9 cellular contexts compared by ENCODE assay signal in the genomic region with DNA sequence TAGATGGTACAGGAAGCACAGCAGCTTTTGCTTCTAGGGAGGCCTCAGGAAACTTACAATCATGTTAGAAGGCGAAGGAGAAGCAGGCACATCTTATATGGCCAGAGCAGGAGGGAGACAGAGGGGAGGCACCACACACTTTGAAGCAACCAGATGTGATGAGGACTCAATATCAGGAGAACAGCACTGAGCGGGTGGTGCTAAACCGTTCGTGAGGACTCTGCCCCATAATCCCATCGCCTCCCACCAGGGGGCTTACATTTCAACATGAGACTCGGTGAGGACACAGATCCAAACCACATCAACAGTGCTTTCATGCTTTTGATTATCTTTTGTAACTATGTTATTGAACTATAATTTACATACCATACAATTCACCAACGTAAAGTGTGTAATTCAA. TPM values are rescaled to one million over a fixed set of nuclear protein-coding genes. Genes with fewer than 3 reads are reported as not detected.
A peak's percentile ranks its signal among the peaks of the same experiment; 100 is the strongest.
DNase-seq lines count a peak whose midpoint lies in the region; ATAC-seq and TF ChIP-seq lines count a peak whose summit lies in the region.
"Had no signal": no experiment of that assay in that cellular context is flagged by ENCODE, and none has a peak within 500 bp of the region (broad histone marks: within the 10 kb centered on the region; RNA-seq: fewer than 3 reads in every experiment).

No MANE protein-coding gene starts in this region.

- CTCF ChIA-PET in SK-N-SH (lab: Yijun Ruan, JAX): interaction anchor here (2.5 kb wide), 1 partner anchor 8 kb away, joined by 13 read pairs; the partner anchor contains the start of gene TMEM44

- peaks cover 0 to 8% of the 10 kb centered on the region in 2 experiments; a peak in 1 of 4 replicates for H3K4me1 ChIP-seq in SK-N-SH (ENCODE audit: control insufficient read depth in 1 of 2, insufficient read depth in 2 of 2, low read depth in 1 of 2, low read length in 1 of 2)
- H3K4me1 ChIP-seq in duodenal mucosa (ENCODE audit: control insufficient read depth in 1 of 2, insufficient read depth in 2 of 2, low read length in 2 of 2): no peaks in the 10 kb centered on the region
- H3K4me1 ChIP-seq in spleen: peaks cover 0 to 20% (median 8%) of the 10 kb centered on the region in 6 donors
- no peaks in the 10 kb centered on the region for H3K4me1 ChIP-seq in mucosa of descending colon (ENCODE audit: low read depth)

- H3K9ac ChIP-seq in SK-N-SH (no peak overlapping the region), duodenal mucosa (ENCODE audit: low read depth in 1 of 2, low read length in 2 of 2) (no peak overlapping the region)

- no peak for TF ChIP-seq RAD21 in SK-N-SH (IDR thresholded peaks at IDR 0.05; ENCODE audit: low read length)

- no peaks in the 10 kb centered on the region for H4K20me1 ChIP-seq in SK-N-SH (ENCODE audit: insufficient read depth)

- H3K9me2 ChIP-seq in SK-N-SH: no peaks in the 10 kb centered on the region

- H3K79me2 ChIP-seq in SK-N-SH (ENCODE audit: insufficient read depth): peaks cover 4% of the 10 kb centered on the region; the same call in 1 of the 2 replicates

- intact Hi-C loops in spleen (cut with DNase I; ENCODE audit: low total_unique reads): no loop called here
- intact Hi-C loops in mucosa of descending colon (cut with DNase I, micrococcal nuclease): no loop called here

- no peak for TF ChIP-seq POLR2A in spleen (IDR thresholded peaks at IDR 0.05)

- ATAC-seq in mucosa of descending colon (no peak), GM21528 (IDR thresholded peaks at IDR 0.05; ENCODE audit: low FRiP score, unreplicated experiment) (no peak), GM19455 (IDR thresholded peaks at IDR 0.05; ENCODE audit: unreplicated experiment) (no peak)

- POLR2A ChIA-PET in SK-N-SH (lab: Yijun Ruan, JAX): no interaction called here

- H3K4me2 ChIP-seq in SK-N-SH: peak overlapping the region; percentile 62

- DNase-seq in GM12865 (ENCODE audit: low read depth) (peak; percentile 31), SK-N-SH (no peak), spleen (no peak), cortex of kidney (lab: John Stamatoyannopoulos, UW) (no peak), mucosa of descending colon (no peak)

- H2AFZ ChIP-seq in SK-N-SH (ENCODE audit: low read depth): no peak overlapping the region

- H3K4me3 ChIP-seq in GM12865 (ENCODE audit: low read depth, low read length) (no peak overlapping the region), SK-N-SH (ENCODE audit: low read depth in 2 of 2, low read length in 1 of 2) (no peak overlapping the region), duodenal mucosa (ENCODE audit: low read depth in 1 of 2, low read length in 2 of 2) (no peak overlapping the region), spleen (no peak overlapping the region), mucosa of descending colon (no peak overlapping the region)

- H3K36me3 ChIP-seq in SK-N-SH (replicated peaks in 1 of 2; ENCODE audit: control insufficient read depth in 1 of 2, insufficient read depth in 2 of 2, low read length in 1 of 2) (peaks cover 38 to 41% of the 10 kb centered on the region in 2 experiments), duodenal mucosa (ENCODE audit: control insufficient read depth in 1 of 2, insufficient read depth in 2 of 2, low read length in 2 of 2) (peaks cover 22 to 48% of the 10 kb centered on the region in 2 donors), spleen (peaks cover 0 to 60% (median 41%) of the 10 kb centered on the region in 6 donors), mucosa of descending colon (ENCODE audit: low read depth) (peaks cover 11% of the 10 kb centered on the region)

- peaks cover 30% of the 10 kb centered on the region for H3F3A ChIP-seq in SK-N-SH (replicated peaks; ENCODE audit: insufficient read depth)

- 83% methylated on average over 7 of the region's 7 CpGs for WGBS in SK-N-SH (ENCODE audit: low lambda C conversion rate)
- WGBS in spleen, 5 donors: 60 to 81% (median 71%) methylated on average over 7 of the region's 7 CpGs

- TF ChIP-seq EP300 in SK-N-SH (IDR thresholded peaks at IDR 0.05; ENCODE audit: borderline replicate concordance in 1 of 2, low read depth in 1 of 2, low read length in 1 of 2): no peak

- no peaks in the 10 kb centered on the region for H3K9me3 ChIP-seq in SK-N-SH
- H3K9me3 ChIP-seq in duodenal mucosa (ENCODE audit: control insufficient read depth in 1 of 2, low read length in 2 of 2): no peaks in the 10 kb centered on the region
- H3K9me3 ChIP-seq in spleen: no peaks in the 10 kb centered on the region
- no peaks in the 10 kb centered on the region for H3K9me3 ChIP-seq in mucosa of descending colon

- H3K27me3 ChIP-seq in SK-N-SH (ENCODE audit: insufficient read depth): no peaks in the 10 kb centered on the region
- no peaks in the 10 kb centered on the region for H3K27me3 ChIP-seq in duodenal mucosa (ENCODE audit: control insufficient read depth in 1 of 2, insufficient read depth in 2 of 2, low read length in 2 of 2)
- no peaks in the 10 kb centered on the region for H3K27me3 ChIP-seq in spleen (replicated peaks in 1 of 7)

- TF ChIP-seq CTCF in GM12865 (IDR thresholded peaks at IDR 0.05; ENCODE audit: insufficient read depth, low read depth, low read length, missing control alignments) (peak; percentile 19), SK-N-SH (IDR thresholded peaks at IDR 0.05) (peak; percentile 45), spleen (IDR thresholded peaks at IDR 0.05 in 8 of 11, conservative IDR thresholded peaks at IDR 0.05 in 3 of 11) (peak in 3 of 11 experiments; percentile 5 to 35 (median 13)), mucosa of descending colon (IDR thresholded peaks at IDR 0.05) (no peak)

- H3K27ac ChIP-seq in SK-N-SH (ENCODE audit: low read depth in 2 of 2, low read length in 1 of 2) (peak overlapping the region in 1 of 2 experiments; percentile 64; a peak in 2 of 4 replicates), duodenal mucosa (ENCODE audit: low read depth, low read length) (peak overlapping the region; percentile 17), spleen (peak overlapping the region; percentile 26 to 74 (median 62))
- H3K27ac ChIP-seq: epithelial cell of prostate had no signal

TF ChIP-seq in SK-N-SH, 30 proteins besides CTCF, POLR2A, EP300 and RAD21 (continues in another document):
- no peak for TF ChIP-seq TEAD4 (IDR thresholded peaks at IDR 0.05; ENCODE audit: borderline replicate concordance, insufficient read depth)
- no peak for TF ChIP-seq RCOR1 (IDR thresholded peaks at IDR 0.05; ENCODE audit: low read length)
- TF ChIP-seq NRF1 (IDR thresholded peaks at IDR 0.05; ENCODE audit: low read depth, low read length): no peak
- no peak for TF ChIP-seq MXI1 (IDR thresholded peaks at IDR 0.05; ENCODE audit: low read depth, low read length)
- TF ChIP-seq GATA2 (CRISPR knock-in tag; IDR thresholded peaks at IDR 0.05): no peak
- TF ChIP-seq, protein P1, sequence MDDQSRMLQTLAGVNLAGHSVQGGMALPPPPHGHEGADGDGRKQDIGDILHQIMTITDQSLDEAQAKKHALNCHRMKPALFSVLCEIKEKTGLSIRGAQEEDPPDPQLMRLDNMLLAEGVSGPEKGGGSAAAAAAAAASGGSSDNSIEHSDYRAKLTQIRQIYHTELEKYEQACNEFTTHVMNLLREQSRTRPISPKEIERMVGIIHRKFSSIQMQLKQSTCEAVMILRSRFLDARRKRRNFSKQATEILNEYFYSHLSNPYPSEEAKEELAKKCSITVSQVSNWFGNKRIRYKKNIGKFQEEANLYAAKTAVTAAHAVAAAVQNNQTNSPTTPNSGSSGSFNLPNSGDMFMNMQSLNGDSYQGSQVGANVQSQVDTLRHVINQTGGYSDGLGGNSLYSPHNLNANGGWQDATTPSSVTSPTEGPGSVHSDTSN (IDR thresholded peaks at IDR 0.05): no peak
- TF ChIP-seq, protein P2, sequence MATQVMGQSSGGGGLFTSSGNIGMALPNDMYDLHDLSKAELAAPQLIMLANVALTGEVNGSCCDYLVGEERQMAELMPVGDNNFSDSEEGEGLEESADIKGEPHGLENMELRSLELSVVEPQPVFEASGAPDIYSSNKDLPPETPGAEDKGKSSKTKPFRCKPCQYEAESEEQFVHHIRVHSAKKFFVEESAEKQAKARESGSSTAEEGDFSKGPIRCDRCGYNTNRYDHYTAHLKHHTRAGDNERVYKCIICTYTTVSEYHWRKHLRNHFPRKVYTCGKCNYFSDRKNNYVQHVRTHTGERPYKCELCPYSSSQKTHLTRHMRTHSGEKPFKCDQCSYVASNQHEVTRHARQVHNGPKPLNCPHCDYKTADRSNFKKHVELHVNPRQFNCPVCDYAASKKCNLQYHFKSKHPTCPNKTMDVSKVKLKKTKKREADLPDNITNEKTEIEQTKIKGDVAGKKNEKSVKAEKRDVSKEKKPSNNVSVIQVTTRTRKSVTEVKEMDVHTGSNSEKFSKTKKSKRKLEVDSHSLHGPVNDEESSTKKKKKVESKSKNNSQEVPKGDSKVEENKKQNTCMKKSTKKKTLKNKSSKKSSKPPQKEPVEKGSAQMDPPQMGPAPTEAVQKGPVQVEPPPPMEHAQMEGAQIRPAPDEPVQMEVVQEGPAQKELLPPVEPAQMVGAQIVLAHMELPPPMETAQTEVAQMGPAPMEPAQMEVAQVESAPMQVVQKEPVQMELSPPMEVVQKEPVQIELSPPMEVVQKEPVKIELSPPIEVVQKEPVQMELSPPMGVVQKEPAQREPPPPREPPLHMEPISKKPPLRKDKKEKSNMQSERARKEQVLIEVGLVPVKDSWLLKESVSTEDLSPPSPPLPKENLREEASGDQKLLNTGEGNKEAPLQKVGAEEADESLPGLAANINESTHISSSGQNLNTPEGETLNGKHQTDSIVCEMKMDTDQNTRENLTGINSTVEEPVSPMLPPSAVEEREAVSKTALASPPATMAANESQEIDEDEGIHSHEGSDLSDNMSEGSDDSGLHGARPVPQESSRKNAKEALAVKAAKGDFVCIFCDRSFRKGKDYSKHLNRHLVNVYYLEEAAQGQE (IDR thresholded peaks at IDR 0.05; ENCODE audit: low read depth, low read length): no peak
- no peak for TF ChIP-seq TCF12 (IDR thresholded peaks at IDR 0.05)

RNA-seq across cellular contexts. Expression of gene TMEM44, which starts 7.6 kb away (rescaled TPM):
- polyA plus RNA-seq in SK-N-SH (2012; rRNA removed) (22.6 and 26.1 TPM in 2 replicates), spleen (10 to 100 TPM in 2 of 3 donors, 1 to 10 TPM in 1; 5.5 to 23.3 (median 22.4) TPM)
- polyA plus RNA-seq in SK-N-SH (2012; cell fraction: cytosol; rRNA removed): 10.9 and 14.7 TPM in 2 replicates
- polyA plus RNA-seq in SK-N-SH (2012; cell fraction: nucleus; rRNA removed): 98.9 and 101 TPM in 2 replicates
- total RNA-seq in spleen (10 to 100 TPM; 11.5 to 30.3 (median 21.7) TPM), mucosa of descending colon (10 to 100 TPM; 30.9 to 59.3 (median 34.1) TPM)

RNA-seq across cellular contexts. Expression of gene LSG1, which starts 31.2 kb away (rescaled TPM):
- polyA plus RNA-seq in SK-N-SH (2012; rRNA removed) (35.1 and 43.7 TPM in 2 replicates), spleen (10 to 100 TPM; 10.8 to 26.3 (median 15.6) TPM)
- polyA plus RNA-seq in SK-N-SH (2012; cell fraction: cytosol; rRNA removed): 26.8 and 28.2 TPM in 2 replicates
- polyA plus RNA-seq in SK-N-SH (2012; cell fraction: nucleus; rRNA removed): 58.5 and 98.0 TPM in 2 replicates
- total RNA-seq in spleen (10 to 100 TPM; 33.1 to 58.0 (median 44.1) TPM), mucosa of descending colon (10 to 100 TPM; 34.0 to 35.6 (median 35.5) TPM)

RNA-seq across cellular contexts. Expression of gene FAM43A, which starts 44.9 kb away (rescaled TPM):
- polyA plus RNA-seq in SK-N-SH (2012; rRNA removed) (1.8 and 2.4 TPM in 2 replicates), spleen (10 to 100 TPM; 16.9 to 62.8 (median 18.6) TPM)
- 1.2 and 2.0 TPM in 2 replicates for polyA plus RNA-seq in SK-N-SH (2012; cell fraction: cytosol; rRNA removed)
- polyA plus RNA-seq in SK-N-SH (2012; cell fraction: nucleus; rRNA removed): 4.3 and 4.7 TPM in 2 replicates
- total RNA-seq in spleen (100 to 1,000 TPM in 1 of 7 donors, 10 to 100 TPM in 6; 51.8 to 102 (median 74.0) TPM), mucosa of descending colon (10 to 100 TPM; 12.7 to 87.8 (median 22.4) TPM)
